Comparison of ENCODE assay signal across 19 cellular contexts in the genomic region with DNA sequence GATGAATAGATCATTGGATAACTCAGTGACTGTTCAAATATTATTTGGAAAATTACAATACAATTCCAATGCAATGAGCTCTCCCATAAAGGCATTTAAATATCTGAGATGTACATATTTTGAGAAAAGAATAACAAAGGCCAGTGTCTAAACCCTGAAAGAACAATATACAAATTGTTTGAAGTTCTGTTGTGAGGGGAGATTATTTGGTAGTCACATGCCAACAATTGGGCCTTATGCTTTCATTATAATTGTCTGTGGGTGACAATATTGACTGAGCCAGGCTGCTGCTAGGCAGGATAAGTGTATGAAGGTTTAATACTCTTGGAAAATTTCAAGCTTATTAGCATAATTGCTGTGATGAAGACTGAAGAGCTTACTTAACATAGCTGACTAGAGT.
"Had no signal": no experiment of that assay in that cellular context is flagged by ENCODE, and none has a peak within 500 bp of the region (broad histone marks: within the 10 kb centered on the region; RNA-seq: fewer than 3 reads in every experiment).

No MANE protein-coding gene starts in this region.

- H3K27me3 ChIP-seq: body of pancreas, cardiac muscle cell, testis, uterus had no signal

- H3K4me1 ChIP-seq: testis, uterus had no signal

- H3K9me3 Mint-ChIP-seq: activated naive CD4-positive, alpha-beta T cell treated with anti-CD3 and anti-CD28 coated beads, Interleukin-2, amount 50 U/mL, for 24 hours; naive thymus-derived CD4-positive, alpha-beta T cell; neural crest cell; stimulated activated naive B cell treated with anti-CD40 and anti-IgM and Interleukin-4, amounts not matched to agents 10 μg/mL and 1 μg/mL and 100 μg/mL, for 72 hours had no signal

- H3K27ac Mint-ChIP-seq: activated naive CD4-positive, alpha-beta T cell treated with anti-CD3 and anti-CD28 coated beads, Interleukin-2, amount 50 U/mL, for 24 hours; stimulated activated naive B cell treated with anti-CD40 and anti-IgM and Interleukin-4, amounts not matched to agents 10 μg/mL and 1 μg/mL and 100 μg/mL, for 72 hours had no signal

- H3K9me3 ChIP-seq: body of pancreas, lower lobe of right lung, testis, uterus had no signal

- H3K4me3 ChIP-seq: body of pancreas, cardiac muscle cell, lower lobe of right lung, testis, uterus had no signal

- H3K36me3 Mint-ChIP-seq: activated naive CD4-positive, alpha-beta T cell treated with anti-CD3 and anti-CD28 coated beads, Interleukin-2, amount 50 U/mL, for 24 hours; stimulated activated naive B cell treated with anti-CD40 and anti-IgM and Interleukin-4, amounts not matched to agents 10 μg/mL and 1 μg/mL and 100 μg/mL, for 72 hours had no signal

- ATAC-seq: body of pancreas; lower lobe of right lung; naive thymus-derived CD4-positive, alpha-beta T cell; stimulated activated naive B cell treated with anti-CD40 and anti-IgM and Interleukin-4, amounts not matched to agents 10 μg/mL and 1 μg/mL and 100 μg/mL, for 72 hours had no signal

- H3K27me3 Mint-ChIP-seq: activated naive CD4-positive, alpha-beta T cell treated with anti-CD3 and anti-CD28 coated beads, Interleukin-2, amount 50 U/mL, for 24 hours had no signal

- FAIRE-seq: kidney had no signal

- H3K4me3 Mint-ChIP-seq: activated naive CD4-positive, alpha-beta T cell treated with anti-CD3 and anti-CD28 coated beads, Interleukin-2, amount 50 U/mL, for 24 hours; naive thymus-derived CD4-positive, alpha-beta T cell; stimulated activated naive B cell treated with anti-CD40 and anti-IgM and Interleukin-4, amounts not matched to agents 10 μg/mL and 1 μg/mL and 100 μg/mL, for 72 hours had no signal

- DNase-seq: activated gamma-delta T cell treated with Interleukin-2 at 50 U/mL for 16 hours; activated T-cell treated with anti-CD3 and anti-CD28 coated beads, Interleukin-2, amount 50 U/mL, for 1 hour; body of pancreas; cortex of kidney; kidney; lower lobe of right lung; naive thymus-derived CD4-positive, alpha-beta T cell; occipital lobe; posterior cingulate gyrus; stimulated activated CD4-positive, alpha-beta T cell treated with anti-CD3 and anti-CD28 coated beads, Interleukin-2, amount 100 ng/mL, for 48 hours; stimulated activated CD8-positive, alpha-beta memory T cell treated with anti-CD3 and anti-CD28 coated beads, Interleukin-4, amount 100 ng/mL, for 48 hours; stimulated activated naive B cell treated with anti-CD40 and anti-IgM and Interleukin-4, amounts not matched to agents 10 μg/mL and 1 μg/mL and 100 μg/mL, for 72 hours; testis; trophoblast cell; uterus had no signal

- H3K27ac ChIP-seq: body of pancreas, cardiac muscle cell, epithelial cell of prostate, lower lobe of right lung, testis, uterus had no signal
